Comparison of ENCODE assay signal across 26 cellular contexts in genomic region chr7:67773081-67773480, GRCh38.
"Had no signal": no experiment of that assay in that cellular context is flagged by ENCODE, and none has a peak within 500 bp of the region (broad histone marks: within the 10 kb centered on the region; RNA-seq: fewer than 3 reads in every experiment).

No MANE protein-coding gene starts in this region.

- H3K9ac ChIP-seq: neural progenitor cell, parathyroid adenoma had no signal

- H3K4me3 ChIP-seq: hepatocyte, left lung, lower lobe of right lung, neural progenitor cell, psoas muscle, right lobe of liver, smooth muscle cell, tibial nerve, uterus had no signal

- H3K4me1 ChIP-seq: left lung, lower lobe of right lung, neural progenitor cell, parathyroid adenoma, psoas muscle, right lobe of liver, tibial nerve, uterus had no signal

- H3K36me3 ChIP-seq: left lung, lower lobe of right lung, neural progenitor cell, neutrophil, right lobe of liver, tibial nerve, uterus had no signal

- H3K27me3 ChIP-seq: hepatocyte, left lung, neural progenitor cell, neutrophil, right lobe of liver, tibial nerve, uterus had no signal

- H3K27ac ChIP-seq: hepatocyte, left lung, lower lobe of right lung, neural progenitor cell, neutrophil, parathyroid adenoma, psoas muscle, right lobe of liver, tibial nerve, uterus had no signal

- H3K9me3 ChIP-seq: lower lobe of right lung, neutrophil, psoas muscle, right lobe of liver, uterus had no signal

- DNase-seq: kidney glomerular epithelial cell; left cardiac atrium; left lung; lower lobe of right lung; mammary epithelial cell; mesenchymal stem cell; naive thymus-derived CD8-positive, alpha-beta T cell; nephron progenitor cell; occipital lobe; psoas muscle; right lobe of liver; stimulated activated CD4-positive, alpha-beta T cell treated with anti-CD3 and anti-CD28 coated beads, Interleukin-1b, Interleukin-23, amount 100 ng/mL, for 48 hours; stimulated activated CD4-positive, alpha-beta T cell treated with anti-CD3 and anti-CD28 coated beads, Interleukin-2, amount 100 ng/mL, for 48 hours; stimulated activated CD4-positive, alpha-beta T cell treated with anti-CD3 and anti-CD28 coated beads, Interleukin-4, amount 100 ng/mL, for 4 hours; stimulated activated CD8-positive, alpha-beta memory T cell treated with anti-CD3 and anti-CD28 coated beads, Interleukin-4, amount 100 ng/mL, for 48 hours; stimulated activated naive CD4-positive, alpha-beta T cell treated with Interleukin-2 at 50 U/mL for 16 hours; stimulated activated naive CD8-positive, alpha-beta T cell treated with anti-CD3 and anti-CD28 coated beads, Interleukin-15, amount 100 ng/mL, for 72 hours; substantia nigra; uterus had no signal

- ATAC-seq: left cardiac atrium; left lung; lower lobe of right lung; naive thymus-derived CD8-positive, alpha-beta T cell; psoas muscle; stimulated activated memory B cell treated with anti-CD40 and anti-IgM and Interleukin-4, amounts not matched to agents 10 μg/mL and 1 μg/mL and 100 μg/mL, for 72 hours; stimulated activated naive CD8-positive, alpha-beta T cell treated with anti-CD3 and anti-CD28 coated beads, Interleukin-15, amount 100 ng/mL, for 72 hours had no signal
